11 cellular contexts compared by ENCODE assay signal in the genomic region with DNA sequence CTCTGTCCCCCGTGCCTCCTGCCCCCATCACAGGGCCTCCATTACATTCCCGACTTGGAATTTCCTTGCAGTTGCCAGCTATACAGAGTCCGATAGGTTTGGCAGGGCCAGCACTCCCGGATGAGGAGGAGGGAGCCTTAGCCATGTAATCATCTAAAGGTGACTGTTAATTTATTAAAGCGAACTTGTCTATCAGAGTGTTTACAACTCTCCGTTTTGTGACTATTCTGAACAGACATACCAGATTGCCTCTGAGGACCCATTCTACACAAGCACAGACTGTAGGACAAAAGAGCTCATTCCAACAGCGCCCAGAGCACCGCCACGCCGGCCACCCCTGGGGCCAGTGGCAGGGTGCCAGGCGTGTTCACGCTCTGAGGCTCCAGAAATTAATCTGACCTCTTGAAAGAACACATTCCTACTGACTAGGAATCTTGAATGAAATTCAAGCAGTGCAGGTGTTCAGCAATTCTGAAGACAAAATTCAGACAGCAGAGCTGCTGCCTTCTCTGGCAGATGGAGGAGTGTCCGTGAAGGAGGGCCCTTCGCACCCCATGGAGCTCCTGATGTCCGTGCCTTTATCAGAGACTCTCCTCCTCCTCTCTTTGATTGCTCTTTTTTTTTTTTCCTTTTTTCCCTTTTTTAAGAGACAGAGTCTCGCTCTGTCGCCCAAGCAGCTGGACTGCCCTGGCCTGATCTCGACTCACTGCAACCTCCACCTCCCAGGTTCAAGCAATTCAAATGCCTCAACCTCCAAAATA. TPM values are rescaled to one million over a fixed set of nuclear protein-coding genes. Genes with fewer than 3 reads are reported as not detected.
DNase-seq lines count a peak whose midpoint lies in the region; ATAC-seq and TF ChIP-seq lines count a peak whose summit lies in the region.
"Had no signal": no experiment of that assay in that cellular context is flagged by ENCODE, and none has a peak within 500 bp of the region (broad histone marks: within the 10 kb centered on the region; RNA-seq: fewer than 3 reads in every experiment).

No MANE protein-coding gene starts in this region.

- H3K9ac ChIP-seq in endodermal cell (ENCODE audit: extremely low read depth, low read length, poor library complexity, severe bottlenecking) (no peak overlapping the region), colonic mucosa (ENCODE audit: low read depth in 2 of 2, low read length in 2 of 2) (no peak overlapping the region)

- DNase-seq in ACHN (peak; percentile 90), NCI-H2196 (lab: John Stamatoyannopoulos, UW; ENCODE audit: unreplicated experiment) (peak; percentile 67), endodermal cell (no peak), myocyte (ENCODE audit: low read depth) (peak; percentile 38), colonic mucosa (no peak)
- DNase-seq in activated naive CD4-positive, alpha-beta T cell treated with Interleukin-2 at 50 U/mL for 16 hours = no peak
- DNase-seq in activated T-helper 2 cell treated with anti-CD3 and anti-CD28 coated beads, Interferon-gamma antibody, Interleukin-2, Interleukin-4, amounts not matched to agents 10 μg/mL and 5 μg/mL and 100 μg/mL, durations not matched to agents 14 hours and 24 hours and 36 hours (ENCODE audit: low spot score) = no peak
- DNase-seq: GOT3 had no signal

- in situ Hi-C loops in ACHN (cut with HindIII; ENCODE audit: low pct_ligation_motif_present, low pct_unique_long_range_greater_than_20kb, low sequenced_read_pairs) = no loop called here

- no peak overlapping the region for H3K4me3 Mint-ChIP-seq in endodermal cell
- no peak overlapping the region for H3K4me3 Mint-ChIP-seq in activated T-helper 2 cell treated with anti-CD3 and anti-CD28 coated beads, Interferon-gamma antibody, Interleukin-2, Interleukin-4, amounts not matched to agents 10 μg/mL and 5 μg/mL and 100 μg/mL, durations not matched to agents 14 hours and 24 hours and 36 hours (ENCODE audit: low read depth)
- H3K4me3 Mint-ChIP-seq: activated T-helper 1 cell treated with anti-CD3 and anti-CD28 coated beads, Interleukin-12 subunit alpha, Interleukin-12 subunit beta, Interleukin-2, Interleukin-4 antibody, amounts not matched to agents 30 ng/mL and 10 ng/mL and 1 ng/mL, durations not matched to agents 14 hours and 24 hours and 36 hours had no signal

- H3K4me1 ChIP-seq in endodermal cell (ENCODE audit: control insufficient read depth, insufficient read depth, low read length) (no peaks in the 10 kb centered on the region), colonic mucosa (no peaks in the 10 kb centered on the region)

- H3K27ac Mint-ChIP-seq in endodermal cell = no peak overlapping the region
- no peak overlapping the region for H3K27ac Mint-ChIP-seq in activated T-helper 2 cell treated with anti-CD3 and anti-CD28 coated beads, Interferon-gamma antibody, Interleukin-2, Interleukin-4, amounts not matched to agents 10 μg/mL and 5 μg/mL and 100 μg/mL, durations not matched to agents 14 hours and 24 hours and 36 hours
- H3K27ac Mint-ChIP-seq: activated T-helper 1 cell treated with anti-CD3 and anti-CD28 coated beads, Interleukin-12 subunit alpha, Interleukin-12 subunit beta, Interleukin-2, Interleukin-4 antibody, amounts not matched to agents 30 ng/mL and 10 ng/mL and 1 ng/mL, durations not matched to agents 14 hours and 24 hours and 36 hours; CD14-positive monocyte had no signal

- no peaks in the 10 kb centered on the region for H3K9me3 Mint-ChIP-seq in endodermal cell
- H3K9me3 Mint-ChIP-seq in activated T-helper 2 cell treated with anti-CD3 and anti-CD28 coated beads, Interferon-gamma antibody, Interleukin-2, Interleukin-4, amounts not matched to agents 10 μg/mL and 5 μg/mL and 100 μg/mL, durations not matched to agents 14 hours and 24 hours and 36 hours = no peaks in the 10 kb centered on the region
- H3K9me3 Mint-ChIP-seq: activated T-helper 1 cell treated with anti-CD3 and anti-CD28 coated beads, Interleukin-12 subunit alpha, Interleukin-12 subunit beta, Interleukin-2, Interleukin-4 antibody, amounts not matched to agents 30 ng/mL and 10 ng/mL and 1 ng/mL, durations not matched to agents 14 hours and 24 hours and 36 hours; CD14-positive monocyte had no signal

- H3K27ac ChIP-seq in endodermal cell (ENCODE audit: low read depth, low read length) (peak overlapping the region; percentile 76), colonic mucosa (no peak overlapping the region)

- no peaks in the 10 kb centered on the region for H3K36me3 Mint-ChIP-seq in endodermal cell (ENCODE audit: low read depth)
- no peaks in the 10 kb centered on the region for H3K36me3 Mint-ChIP-seq in activated T-helper 2 cell treated with anti-CD3 and anti-CD28 coated beads, Interferon-gamma antibody, Interleukin-2, Interleukin-4, amounts not matched to agents 10 μg/mL and 5 μg/mL and 100 μg/mL, durations not matched to agents 14 hours and 24 hours and 36 hours (ENCODE audit: low read depth)
- H3K36me3 Mint-ChIP-seq: CD14-positive monocyte had no signal

- H3K36me3 ChIP-seq in endodermal cell (ENCODE audit: control insufficient read depth, insufficient read depth, low read length) = no peaks in the 10 kb centered on the region
- H3K36me3 ChIP-seq in colonic mucosa = no peaks in the 10 kb centered on the region

- H3K4me1 Mint-ChIP-seq in endodermal cell = no peaks in the 10 kb centered on the region
- no peaks in the 10 kb centered on the region for H3K4me1 Mint-ChIP-seq in activated T-helper 2 cell treated with anti-CD3 and anti-CD28 coated beads, Interferon-gamma antibody, Interleukin-2, Interleukin-4, amounts not matched to agents 10 μg/mL and 5 μg/mL and 100 μg/mL, durations not matched to agents 14 hours and 24 hours and 36 hours (ENCODE audit: low read depth)
- H3K4me1 Mint-ChIP-seq: CD14-positive monocyte had no signal

- no peak overlapping the region for H3K4me3 ChIP-seq in endodermal cell (ENCODE audit: low read length)
- no peak overlapping the region for H3K4me3 ChIP-seq in colonic mucosa

- no peaks in the 10 kb centered on the region for H3K27me3 ChIP-seq in endodermal cell (ENCODE audit: control insufficient read depth, insufficient read depth, low read length, poor library complexity, severe bottlenecking)
- H3K27me3 ChIP-seq in colonic mucosa = no peaks in the 10 kb centered on the region

- no peak for TF ChIP-seq CTCF in endodermal cell (conservative IDR thresholded peaks at IDR 0.05)
- no peak for TF ChIP-seq CTCF in colonic mucosa (IDR thresholded peaks at IDR 0.05)

- H3K27me3 Mint-ChIP-seq in endodermal cell (ENCODE audit: insufficient read depth) = no peaks in the 10 kb centered on the region
- peaks cover 1% of the 10 kb centered on the region for H3K27me3 Mint-ChIP-seq in activated T-helper 2 cell treated with anti-CD3 and anti-CD28 coated beads, Interferon-gamma antibody, Interleukin-2, Interleukin-4, amounts not matched to agents 10 μg/mL and 5 μg/mL and 100 μg/mL, durations not matched to agents 14 hours and 24 hours and 36 hours (ENCODE audit: low read depth)

- intact Hi-C loops in activated T-helper 2 cell treated with anti-CD3 and anti-CD28 coated beads, Interferon-gamma antibody, Interleukin-2, Interleukin-4, amounts not matched to agents 10 μg/mL and 5 μg/mL and 100 μg/mL, durations not matched to agents 14 hours and 24 hours and 36 hours (cut with micrococcal nuclease) = no loop called here
- intact Hi-C loops in colonic mucosa (cut with DNase I) = no loop called here

- WGBS in endodermal cell (ENCODE audit: insufficient coverage in 1 of 2, insufficient read length in 1 of 2), 2 experiments = 73 to 86% methylated on average over 14 to 18 of the region's 18 CpGs

- no peak for ATAC-seq in GM18519 (IDR thresholded peaks at IDR 0.05; ENCODE audit: low FRiP score, unreplicated experiment)

- H3K9me3 ChIP-seq in endodermal cell (ENCODE audit: control insufficient read depth, low read length) = no peaks in the 10 kb centered on the region
- H3K9me3 ChIP-seq in colonic mucosa = no peaks in the 10 kb centered on the region

RNA-seq across cellular contexts. Expression of gene RALBP1, which starts 58.1 kb away (rescaled TPM):
- total RNA-seq in endodermal cell (10 to 100 TPM; 60.5 to 64.9 TPM), myocyte (73.8 and 83.5 TPM in 2 replicates), colonic mucosa (10 to 100 TPM; 59.1 to 64.9 TPM)
- polyA plus RNA-seq in endodermal cell (2013, experiment 1 of 2) = 44.6 TPM
- polyA plus RNA-seq in endodermal cell (2013, experiment 2 of 2) = 46.1 TPM
- polyA plus RNA-seq in myocyte (2012) = 39.3 TPM
- 39.2 and 40.1 TPM in 2 replicates for total RNA-seq in activated T-helper 2 cell treated with anti-CD3 and anti-CD28 coated beads, Interferon-gamma antibody, Interleukin-2, Interleukin-4, amounts not matched to agents 10 μg/mL and 5 μg/mL and 100 μg/mL, durations not matched to agents 14 hours and 24 hours and 36 hours

Comparison
In these comparisons a context has a peak if more than half of its experiments do, and no peak if none do; other contexts are left out.
1. DNase-seq: peak in ACHN (single experiment), NCI-H2196 (single experiment) and myocyte (single experiment); none in endodermal cell (single experiment), activated naive CD4-positive, alpha-beta T cell treated with Interleukin-2 at 50 U/mL for 16 hours (single experiment), activated T-helper 2 cell treated with anti-CD3 and anti-CD28 coated beads, Interferon-gamma antibody, Interleukin-2, Interleukin-4, amounts not matched to agents 10 μg/mL and 5 μg/mL and 100 μg/mL, durations not matched to agents 14 hours and 24 hours and 36 hours (single experiment) and colonic mucosa (single experiment).